In genomic region chr20:32189691-32190607, GRCh38 we compare ENCODE assay signal across 8 cellular contexts. TPM values are rescaled to one million over a fixed set of nuclear protein-coding genes. Genes with fewer than 3 reads are reported as not detected.
DNase-seq lines count a peak whose midpoint lies in the region; ATAC-seq, FAIRE-seq and TF ChIP-seq lines count a peak whose summit lies in the region.

No MANE protein-coding gene starts in this region.

- TF ChIP-seq CTCF in GM06990 (IDR thresholded peaks at IDR 0.05; ENCODE audit: insufficient read depth, low read length, poor library complexity, severe bottlenecking) (no peak), RWPE2 (IDR thresholded peaks at IDR 0.05; ENCODE audit: poor library complexity, severe bottlenecking) (no peak), astrocyte (IDR thresholded peaks at IDR 0.05; ENCODE audit: insufficient read depth, low read depth, low read length) (no peak)

- H3K9me3 ChIP-seq in RWPE2 (ENCODE audit: severe bottlenecking) (no peaks in the 10 kb centered on the region), astrocyte (ENCODE audit: insufficient read depth, low read depth, low read length) (no peaks in the 10 kb centered on the region)

- no peak for FAIRE-seq in astrocyte (lab: Jason Lieb, UNC)

- ATAC-seq in RWPE2 (ENCODE audit: low read depth), result peak; percentile 28
- ATAC-seq in GM21717 (IDR thresholded peaks at IDR 0.05; ENCODE audit: unreplicated experiment), result no peak
- ATAC-seq in HG03521 (IDR thresholded peaks at IDR 0.05; ENCODE audit: unreplicated experiment), result no peak

- no peaks in the 10 kb centered on the region for H4K20me1 ChIP-seq in astrocyte (ENCODE audit: insufficient read depth, low read length)

- peaks cover 10% of the 10 kb centered on the region for H3K4me1 Mint-ChIP-seq in astrocyte (ENCODE audit: low read depth, unreplicated experiment)

- peak; percentile 45 for DNase-seq in GM06990 (ENCODE audit: extremely low read depth, insufficient read length)
- DNase-seq in RWPE2 (ENCODE audit: low spot score), result peak; percentile 84
- DNase-seq in astrocyte (ENCODE audit: low read depth), result peak; percentile 18
- DNase-seq in hypothalamus (lab: John Stamatoyannopoulos, UW), result peak in 43 of 51 donors; percentile 9 to 70 (median 41)
- DNase-seq in retina, result peak; percentile 87
- DNase-seq in NCI-H446 (lab: John Stamatoyannopoulos, UW), result no peak

- no peaks in the 10 kb centered on the region for H3K27me3 Mint-ChIP-seq in astrocyte (ENCODE audit: low read depth, unreplicated experiment)

- peak overlapping the region; percentile 45 for H3K4me3 ChIP-seq in GM06990 (replicated peaks; ENCODE audit: low read depth, low read length)
- H3K4me3 ChIP-seq in RWPE2 (ENCODE audit: severe bottlenecking), result peak overlapping the region; percentile 31
- peak overlapping the region; percentile 69 for H3K4me3 ChIP-seq in astrocyte (ENCODE audit: insufficient read depth, low read depth, low read length)

- no peaks in the 10 kb centered on the region for H3K9me3 Mint-ChIP-seq in astrocyte (ENCODE audit: unreplicated experiment)

- H3K36me3 ChIP-seq in GM06990 (ENCODE audit: control insufficient read depth, insufficient read depth, low read length) (peaks cover 7% of the 10 kb centered on the region), RWPE2 (ENCODE audit: low read depth) (peaks cover 1% of the 10 kb centered on the region), astrocyte (ENCODE audit: insufficient read depth, low read length) (peaks cover 2% of the 10 kb centered on the region)

- H3K27ac Mint-ChIP-seq in astrocyte (ENCODE audit: unreplicated experiment), result peak overlapping the region; percentile 75

- H3K4me2 ChIP-seq in astrocyte (ENCODE audit: low read length), result peak overlapping the region; percentile 95

- H3K9ac ChIP-seq in astrocyte (ENCODE audit: low read length), result peak overlapping the region; percentile 86

- H3K4me1 ChIP-seq in RWPE2 (ENCODE audit: insufficient read depth, poor library complexity, severe bottlenecking) (peaks cover 3% of the 10 kb centered on the region), astrocyte (ENCODE audit: insufficient read depth, low read length) (peaks cover 12% of the 10 kb centered on the region)

- peak overlapping the region; percentile 95 for H2AFZ ChIP-seq in astrocyte (ENCODE audit: low read depth, low read length)

- peak overlapping the region; percentile 77 for H3K4me3 Mint-ChIP-seq in astrocyte (ENCODE audit: unreplicated experiment)

- H3K27me3 ChIP-seq in GM06990 (replicated peaks; ENCODE audit: control insufficient read depth, insufficient read depth, low read length), result no peaks in the 10 kb centered on the region
- no peaks in the 10 kb centered on the region for H3K27me3 ChIP-seq in RWPE2 (ENCODE audit: insufficient read depth, poor library complexity, severe bottlenecking)
- no peaks in the 10 kb centered on the region for H3K27me3 ChIP-seq in astrocyte (ENCODE audit: insufficient read depth, low read length)

- peaks cover 9% of the 10 kb centered on the region for H3K79me2 ChIP-seq in astrocyte (ENCODE audit: insufficient read depth, low read length)

- H3K36me3 Mint-ChIP-seq in astrocyte (ENCODE audit: low read depth, unreplicated experiment), result peaks cover 3% of the 10 kb centered on the region

- H3K27ac ChIP-seq in RWPE2 (ENCODE audit: poor library complexity, severe bottlenecking), result no peak overlapping the region
- H3K27ac ChIP-seq in astrocyte (ENCODE audit: low read depth, low read length), result no peak overlapping the region

RNA-seq across cellular contexts. Expression of gene PLAGL2, which starts 17.6 kb away (rescaled TPM):
- total RNA-seq in astrocyte, result 14.7 and 15.3 TPM in 2 replicates

RNA-seq across cellular contexts. Expression of gene POFUT1, which starts 17.7 kb away (rescaled TPM):
- total RNA-seq in astrocyte, result 60.6 and 65.5 TPM in 2 replicates

Comparison
In these comparisons a context has a peak if more than half of its experiments do, and no peak if none do; other contexts are left out.
1. DNase-seq: peak in GM06990 (single experiment), RWPE2 (single experiment), astrocyte (single experiment), hypothalamus (43 of 51) and retina (single experiment); none in NCI-H446 (0 of 2).
2. Peak in every context shown above with its lines, with median percentiles within 50 percentile points of each other: H3K4me3 ChIP-seq.